In genomic region chr4:94389595-94390290, GRCh38 we compare ENCODE assay signal across 24 cellular contexts. TPM values are rescaled to one million over a fixed set of nuclear protein-coding genes. Genes with fewer than 3 reads are reported as not detected.
"Had no signal": no experiment of that assay in that cellular context is flagged by ENCODE, and none has a peak within 500 bp of the region (broad histone marks: within the 10 kb centered on the region; RNA-seq: fewer than 3 reads in every experiment).

No MANE protein-coding gene starts in this region.

- H3K4me1 ChIP-seq: breast epithelium had no signal

- H3K4me2 ChIP-seq: PC-9, SK-N-SH had no signal

- H3K36me3 ChIP-seq: breast epithelium, WERI-Rb-1 had no signal

- ATAC-seq: activated CD8-positive, alpha-beta memory T cell treated with anti-CD3 and anti-CD28 coated beads, Interleukin-2, amount 10 ng/mL, durations not matched to agents 7 days and 5 days; Right ventricle myocardium inferior had no signal

- H3K9me3 ChIP-seq: breast epithelium, SK-N-SH had no signal

- H3K27ac ChIP-seq: breast epithelium, coronary artery, PC-9, WERI-Rb-1 had no signal

- H3K27me3 ChIP-seq: breast epithelium had no signal

- DNase-seq: activated CD4-positive, alpha-beta T cell treated with anti-CD3 and anti-CD28 coated beads for 48 hours; activated CD4-positive, alpha-beta T cell treated with anti-CD3 and anti-CD28 coated beads, Interleukin-2, amount 50 U/mL, for 48 hours; activated CD8-positive, alpha-beta memory T cell treated with anti-CD3 and anti-CD28 coated beads, Interleukin-2, amount 10 ng/mL, durations not matched to agents 7 days and 5 days; activated effector memory CD4-positive, alpha-beta T cell treated with Interleukin-2 at 50 U/mL for 16 hours; activated naive CD4-positive, alpha-beta T cell; activated T-cell treated with anti-CD3 and anti-CD28 coated beads, Interleukin-2, amount 50 U/mL, for 24 hours; aorta; central memory CD4-positive, alpha-beta T cell; NCI-H1105 treated with DMSO at 0.1 percent for 48 hours; NCI-H146; NCI-H187 treated with DMSO at 0.1 percent for 48 hours; NCI-H2081 treated with DMSO at 0.1 percent for 48 hours; NCI-H446; NCI-H524; PC-9; SK-N-SH; T-helper 1 cell; WERI-Rb-1 had no signal

- H3K4me3 ChIP-seq: breast epithelium, coronary artery, PC-9 had no signal

- H3K9ac ChIP-seq: SK-N-SH had no signal

- H2AFZ ChIP-seq: PC-9 had no signal

RNA-seq across cellular contexts. Expression of gene HPGDS, which starts 47.1 kb away (rescaled TPM):
- total RNA-seq: activated T-helper 1 cell treated with anti-CD3 and anti-CD28 coated beads, Interleukin-12 subunit alpha, Interleukin-12 subunit beta, Interleukin-2, Interleukin-4 antibody, amounts not matched to agents 30 ng/mL and 10 ng/mL and 1 ng/mL, durations not matched to agents 14 hours and 24 hours and 36 hours; chondrocyte; PC-9; RPMI7951 had no signal
